ENCODE assay signal across 8 cellular contexts in genomic region chrX:120469657-120470056, GRCh38. TPM values are rescaled to one million over a fixed set of nuclear protein-coding genes. Genes with fewer than 3 reads are reported as not detected.
DNase-seq lines count a peak whose midpoint lies in the region; ATAC-seq and TF ChIP-seq lines count a peak whose summit lies in the region.
"Not testable (repeated sequence)": the region's sequence is repeated elsewhere in the genome, so short reads cannot be mapped to it uniquely, and the experiment has no call there.

No MANE protein-coding gene starts in this region.

- H3K9me3 ChIP-seq in SK-N-SH, lower lobe of right lung, gastrocnemius medialis, uterus: not testable (repeated sequence)

- H3K27ac Mint-ChIP-seq in activated T-cell treated with anti-CD3 and anti-CD28 coated beads, Interleukin-2, amount 50 U/mL, for 72 hours, result peak overlapping the region; percentile 30
- peak overlapping the region; percentile 93 for H3K27ac Mint-ChIP-seq in central memory CD8-positive, alpha-beta T cell (ENCODE audit: low read depth)

- peaks cover 12% of the 10 kb centered on the region for H3K4me1 Mint-ChIP-seq in activated T-cell treated with anti-CD3 and anti-CD28 coated beads, Interleukin-2, amount 50 U/mL, for 72 hours (ENCODE audit: low read depth)
- H3K4me1 Mint-ChIP-seq in central memory CD8-positive, alpha-beta T cell, result peaks cover 28% of the 10 kb centered on the region

- H3K9me2 ChIP-seq in SK-N-SH, result not testable (repeated sequence)

- not testable (repeated sequence) for DNase-seq in SK-N-SH; activated T-cell treated with anti-CD3 and anti-CD28 coated beads, Interleukin-2, amount 50 U/mL, for 72 hours; central memory CD8-positive, alpha-beta T cell (ENCODE audit: low spot score in 2 of 2); lower lobe of right lung; gastrocnemius medialis; uterus

- WGBS in SK-N-SH (ENCODE audit: low lambda C conversion rate), result 28% methylated on average over 5 of the region's 5 CpGs

- H3K4me3 Mint-ChIP-seq in activated T-cell treated with anti-CD3 and anti-CD28 coated beads, Interleukin-2, amount 50 U/mL, for 72 hours, result peak overlapping the region; percentile 74 to 88
- H3K4me3 Mint-ChIP-seq in central memory CD8-positive, alpha-beta T cell, result peak overlapping the region; percentile 86

- POLR2A ChIA-PET in SK-N-SH (lab: Yijun Ruan, JAX), result interaction anchor here (1.2 to 1.6 kb wide), 2 partner anchors 16 to 17 kb away, joined by 6 to 7 read pairs; no protein-coding TSS in a partner anchor

- not testable (repeated sequence) for H3K36me3 Mint-ChIP-seq in activated T-cell treated with anti-CD3 and anti-CD28 coated beads, Interleukin-2, amount 50 U/mL, for 72 hours (ENCODE audit: insufficient read depth in 2 of 2); central memory CD8-positive, alpha-beta T cell (ENCODE audit: insufficient read depth)

- H3F3A ChIP-seq in SK-N-SH (replicated peaks; ENCODE audit: insufficient read depth), result not testable (repeated sequence)

- H3K27me3 Mint-ChIP-seq in activated T-cell treated with anti-CD3 and anti-CD28 coated beads, Interleukin-2, amount 50 U/mL, for 72 hours (ENCODE audit: low read depth); central memory CD8-positive, alpha-beta T cell: not testable (repeated sequence)

- not testable (repeated sequence) for TF ChIP-seq EP300 in SK-N-SH (IDR thresholded peaks at IDR 0.05; ENCODE audit: borderline replicate concordance in 1 of 2, low read depth in 1 of 2, low read length in 1 of 2)

- H3K4me2 ChIP-seq in SK-N-SH, result not testable (repeated sequence)

- in situ Hi-C loops in gastrocnemius medialis (cut with MboI; ENCODE audit: low sequenced_read_pairs in 4 of 4), result loop anchor here (10.0 to 25.0 kb wide), 3 partner anchors 107 to 232 kb away; partner anchors contain the start of gene ATP1B4 (in 1 of the 4)

- intact Hi-C loops in lower lobe of right lung (cut with DNase I); uterus (cut with DNase I; ENCODE audit: low total_unique reads): not testable (repeated sequence)
- intact Hi-C loops in gastrocnemius medialis (cut with DNase I; ENCODE audit: low total_unique reads), result loop anchor here (2.0 kb wide), 1 partner anchor 17 kb away; no protein-coding TSS in a partner anchor

- H3K36me3 ChIP-seq in SK-N-SH (replicated peaks in 1 of 2; ENCODE audit: control insufficient read depth in 1 of 2, insufficient read depth in 2 of 2, low read length in 1 of 2); lower lobe of right lung; gastrocnemius medialis; uterus: not testable (repeated sequence)

- CTCF ChIA-PET in SK-N-SH (lab: Yijun Ruan, JAX), result interaction anchor here (1.3 to 1.5 kb wide), 2 partner anchors 19 to 104 kb away, joined by 3 read pairs; no protein-coding TSS in a partner anchor

- not testable (repeated sequence) for H3K9ac ChIP-seq in SK-N-SH

- ATAC-seq in GM19043 (IDR thresholded peaks at IDR 0.05; ENCODE audit: low read depth, unreplicated experiment), result peak; percentile 11
- ATAC-seq in HG02610 (IDR thresholded peaks at IDR 0.05; ENCODE audit: unreplicated experiment), result peak; percentile 3
- ATAC-seq in activated T-cell treated with anti-CD3 and anti-CD28 coated beads, Interleukin-2, amount 50 U/mL, for 72 hours (replicated peaks in 1 of 2), result peak in 1 of 2 donors; percentile 4
- ATAC-seq in central memory CD8-positive, alpha-beta T cell (replicated peaks; ENCODE audit: extremely low read depth, poor library complexity, severe bottlenecking); lower lobe of right lung; gastrocnemius medialis: not testable (repeated sequence)

- peaks cover 10% of the 10 kb centered on the region; the same call in 1 of the 2 replicates for H4K20me1 ChIP-seq in SK-N-SH (ENCODE audit: insufficient read depth)

- peak overlapping the region; percentile 48; the same call in 1 of the 2 replicates for H2AFZ ChIP-seq in SK-N-SH (ENCODE audit: low read depth)

- peaks cover 43% of the 10 kb centered on the region for H3K79me2 ChIP-seq in SK-N-SH (ENCODE audit: insufficient read depth)

- H3K4me3 ChIP-seq in SK-N-SH (ENCODE audit: low read depth in 2 of 2, low read length in 1 of 2), result peak overlapping the region in 1 of 2 experiments; percentile 97; a peak in 1 of 4 replicates
- peak overlapping the region; percentile 65 for H3K4me3 ChIP-seq in lower lobe of right lung
- peak overlapping the region in 3 of 4 donors; percentile 21 to 82 (median 81) for H3K4me3 ChIP-seq in gastrocnemius medialis
- peak overlapping the region; percentile 56 to 57 for H3K4me3 ChIP-seq in uterus

- not testable (repeated sequence) for TF ChIP-seq RAD21 in SK-N-SH (IDR thresholded peaks at IDR 0.05; ENCODE audit: low read length)

- H3K9me3 Mint-ChIP-seq in activated T-cell treated with anti-CD3 and anti-CD28 coated beads, Interleukin-2, amount 50 U/mL, for 72 hours; central memory CD8-positive, alpha-beta T cell: not testable (repeated sequence)

- H3K4me1 ChIP-seq in SK-N-SH (ENCODE audit: control insufficient read depth in 1 of 2, insufficient read depth in 2 of 2, low read depth in 1 of 2, low read length in 1 of 2); uterus: not testable (repeated sequence)
- H3K4me1 ChIP-seq in lower lobe of right lung, result peaks cover 11% of the 10 kb centered on the region
- H3K4me1 ChIP-seq in gastrocnemius medialis, result peaks cover 9 to 18% of the 10 kb centered on the region in 2 donors

- H3K27ac ChIP-seq in SK-N-SH (ENCODE audit: low read depth in 2 of 2, low read length in 1 of 2); lower lobe of right lung; uterus: not testable (repeated sequence)
- H3K27ac ChIP-seq in gastrocnemius medialis, result peak overlapping the region; percentile 29 to 97 (median 95)

- H3K27me3 ChIP-seq in SK-N-SH (ENCODE audit: insufficient read depth); lower lobe of right lung (ENCODE audit: low read depth); gastrocnemius medialis; uterus: not testable (repeated sequence)

- not testable (repeated sequence) for TF ChIP-seq CTCF in SK-N-SH (IDR thresholded peaks at IDR 0.05); lower lobe of right lung (IDR thresholded peaks at IDR 0.05); gastrocnemius medialis (IDR thresholded peaks at IDR 0.05 in 4 of 5, conservative IDR thresholded peaks at IDR 0.05 in 1 of 5); uterus (IDR thresholded peaks at IDR 0.05)

- not testable (repeated sequence) for TF ChIP-seq POLR2A in gastrocnemius medialis (IDR thresholded peaks at IDR 0.05); uterus (IDR thresholded peaks at IDR 0.05)

RNA-seq across cellular contexts. Expression of gene LAMP2, which starts 0.6 kb away (rescaled TPM):
- 108 and 141 TPM in 2 replicates for polyA plus RNA-seq in SK-N-SH (2012; rRNA removed)
- 132 and 140 TPM in 2 replicates for polyA plus RNA-seq in SK-N-SH (2012; cell fraction: cytosol; rRNA removed)
- polyA plus RNA-seq in SK-N-SH (2012; cell fraction: nucleus; rRNA removed), result 43.3 and 103 TPM in 2 replicates
- total RNA-seq in activated T-cell treated with anti-CD3 and anti-CD28 coated beads, Interleukin-2, amount 50 U/mL, for 72 hours, result 10 to 100 TPM; 31.8 to 34.4 TPM
- 156 TPM for total RNA-seq in lower lobe of right lung
- total RNA-seq in gastrocnemius medialis, result 100 to 1,000 TPM in 3 of 4 donors, 10 to 100 TPM in 1; 70.0 to 112 (median 110) TPM
- total RNA-seq in uterus, result 100 to 1,000 TPM in 1 of 4 donors, 10 to 100 TPM in 3; 44.4 to 155 (median 81.8) TPM
